In genomic region chr2:43024515-43024962, GRCh38 we compare ENCODE assay signal across 8 cellular contexts.
DNase-seq lines count a peak whose midpoint lies in the region; ATAC-seq, FAIRE-seq and TF ChIP-seq lines count a peak whose summit lies in the region.

No MANE protein-coding gene starts in this region.

- TF ChIP-seq CTCF in AG04449 (IDR thresholded peaks at IDR 0.05; ENCODE audit: insufficient read depth, low read length, missing control alignments) (peak; percentile 98), GM12864 (IDR thresholded peaks at IDR 0.05; ENCODE audit: low read depth, low read length, missing control alignments) (peak; percentile 70), Peyer's patch (IDR thresholded peaks at IDR 0.05) (peak; percentile 61 to 89 (median 69)), ascending aorta (IDR thresholded peaks at IDR 0.05) (peak; percentile 84 to 93 (median 89)), smooth muscle cell (IDR thresholded peaks at IDR 0.05; ENCODE audit: borderline replicate concordance, insufficient read depth, poor library complexity, severe bottlenecking) (peak; percentile 82)

- no peaks in the 10 kb centered on the region for H3K36me3 ChIP-seq in Peyer's patch
- no peaks in the 10 kb centered on the region for H3K36me3 ChIP-seq in ascending aorta
- H3K36me3 ChIP-seq in smooth muscle cell (ENCODE audit: low read depth): no peaks in the 10 kb centered on the region

- no peak for FAIRE-seq in GM12892 (lab: Jason Lieb, UNC)

- H3K27ac ChIP-seq in Peyer's patch (peak overlapping the region in 2 of 4 donors; percentile 48 to 55), ascending aorta (no peak overlapping the region), smooth muscle cell (ENCODE audit: low read depth) (no peak overlapping the region)

- no peaks in the 10 kb centered on the region for H3K79me2 ChIP-seq in smooth muscle cell (ENCODE audit: low read depth)

- H2AFZ ChIP-seq in smooth muscle cell (ENCODE audit: low read depth): no peak overlapping the region

- H3F3A ChIP-seq in smooth muscle cell (ENCODE audit: low read depth): no peaks in the 10 kb centered on the region

- CTCF ChIA-PET in AG04449 (lab: Yijun Ruan, JAX): interaction anchor here (0.6 to 4.7 kb wide), 22 partner anchors 10 to 204 kb away, joined by 3 to 31 read pairs (median 6); partner anchors contain the start of gene ZFP36L2

- H3K4me2 ChIP-seq in smooth muscle cell: no peak overlapping the region

- DNase-seq in AG04449 (ENCODE audit: low read depth, low spot score): no peak
- no peak for DNase-seq in GM12864 (ENCODE audit: low read depth)
- peak; percentile 72 to 84 (median 80) for DNase-seq in Peyer's patch
- peak; percentile 33 to 80 for DNase-seq in ascending aorta (ENCODE audit: low spot score in 2 of 2)
- peak; percentile 38 to 81 for DNase-seq in hippocampal formation (lab: John Stamatoyannopoulos, UW)
- peak; percentile 19 for DNase-seq in smooth muscle cell (lab: John Stamatoyannopoulos, UW; ENCODE audit: unreplicated experiment)
- no peak for DNase-seq in GM12892 (ENCODE audit: insufficient read length)

- no peaks in the 10 kb centered on the region for H4K20me1 ChIP-seq in smooth muscle cell (ENCODE audit: low read depth)

- WGBS in smooth muscle cell (ENCODE audit: low lambda C conversion rate): 46% methylated on average over 8 of the region's 8 CpGs

- TF ChIP-seq POLR2A in Peyer's patch (IDR thresholded peaks at IDR 0.05) (no peak), GM12892 (IDR thresholded peaks at IDR 0.05; ENCODE audit: low read depth, low read length) (no peak)

- intact Hi-C loops in ascending aorta (cut with DNase I): loop anchor here (1.0 to 5.0 kb wide), 5 partner anchors 47 to 518 kb away; partner anchors contain the start of gene ZFP36L2

- H3K27me3 ChIP-seq in Peyer's patch (no peaks in the 10 kb centered on the region), ascending aorta (no peaks in the 10 kb centered on the region), smooth muscle cell (ENCODE audit: low read depth) (no peaks in the 10 kb centered on the region)

- no peak overlapping the region for H3K9ac ChIP-seq in smooth muscle cell (ENCODE audit: low read depth)

- no peaks in the 10 kb centered on the region for H3K9me3 ChIP-seq in Peyer's patch
- peaks cover 0 to 5% of the 10 kb centered on the region in 2 donors for H3K9me3 ChIP-seq in ascending aorta
- peaks cover 8% of the 10 kb centered on the region for H3K9me3 ChIP-seq in smooth muscle cell (replicated peaks; ENCODE audit: low read depth)

- H3K4me1 ChIP-seq in Peyer's patch: peaks cover 0 to 25% (median 7%) of the 10 kb centered on the region in 4 donors
- H3K4me1 ChIP-seq in ascending aorta: no peaks in the 10 kb centered on the region
- no peaks in the 10 kb centered on the region for H3K4me1 ChIP-seq in smooth muscle cell (ENCODE audit: low read depth)

- H3K4me3 ChIP-seq in AG04449 (ENCODE audit: low read depth, low read length) (no peak overlapping the region), GM12864 (ENCODE audit: low read depth, low read length) (no peak overlapping the region), Peyer's patch (no peak overlapping the region), ascending aorta (no peak overlapping the region), smooth muscle cell (no peak overlapping the region)

- POLR2A ChIA-PET in AG04449 (lab: Yijun Ruan, JAX): interaction anchor here (1.0 kb wide), 1 partner anchor 201 kb away, joined by 3 read pairs; no protein-coding TSS in a partner anchor

- no peak for ATAC-seq in GM21515 (IDR thresholded peaks at IDR 0.05; ENCODE audit: unreplicated experiment)

Comparison
In these comparisons a context has a peak if more than half of its experiments do, and no peak if none do; other contexts are left out.
1. DNase-seq: peak in Peyer's patch (3 of 3), ascending aorta (2 of 2), hippocampal formation (2 of 2) and smooth muscle cell (single experiment); none in AG04449 (single experiment), GM12864 (single experiment) and GM12892 (single experiment).
2. Peak in every context shown above with its lines, with median percentiles within 50 percentile points of each other: CTCF ChIP-seq.